ENCODE assay signal across 36 cellular contexts in genomic region chr13:60798503-60798902, GRCh38.
"Had no signal": no experiment of that assay in that cellular context is flagged by ENCODE, and none has a peak within 500 bp of the region (broad histone marks: within the 10 kb centered on the region; RNA-seq: fewer than 3 reads in every experiment).

No MANE protein-coding gene starts in this region.

- H3K27me3 Mint-ChIP-seq: activated CD4-positive, alpha-beta memory T cell treated with anti-CD3 and anti-CD28 coated beads for 36 hours; activated CD4-positive, alpha-beta T cell treated with anti-CD3 and anti-CD28 coated beads for 36 hours; activated CD4-positive, alpha-beta T cell treated with anti-CD3 and anti-CD28 coated beads, Interleukin-2, amount 10 ng/mL, durations not matched to agents 24 days and 14 days; activated CD8-positive, alpha-beta memory T cell treated with anti-CD3 and anti-CD28 coated beads, Interleukin-2, amount 10 ng/mL, durations not matched to agents 7 days and 5 days; activated naive CD4-positive, alpha-beta T cell treated with anti-CD3 and anti-CD28 coated beads, Interleukin-2, amount 50 U/mL, for 24 hours; activated naive CD8-positive, alpha-beta T cell treated with anti-CD3 and anti-CD28 coated beads for 36 hours; activated naive CD8-positive, alpha-beta T cell treated with anti-CD3 and anti-CD28 coated beads, Interleukin-2, amount 50 U/mL, for 24 hours; T-helper 17 cell had no signal

- H3K27ac Mint-ChIP-seq: activated CD4-positive, alpha-beta memory T cell treated with anti-CD3 and anti-CD28 coated beads for 36 hours; activated CD4-positive, alpha-beta T cell treated with anti-CD3 and anti-CD28 coated beads for 36 hours; activated CD4-positive, alpha-beta T cell treated with anti-CD3 and anti-CD28 coated beads, Interleukin-2, amount 10 ng/mL, durations not matched to agents 24 days and 14 days; activated CD8-positive, alpha-beta memory T cell treated with anti-CD3 and anti-CD28 coated beads, Interleukin-2, amount 10 ng/mL, durations not matched to agents 7 days and 5 days; activated CD8-positive, alpha-beta T cell treated with anti-CD3 and anti-CD28 coated beads, Interleukin-2, amount 10 ng/mL, durations not matched to agents 7 days and 5 days; activated naive CD4-positive, alpha-beta T cell treated with anti-CD3 and anti-CD28 coated beads for 36 hours; activated naive CD4-positive, alpha-beta T cell treated with anti-CD3 and anti-CD28 coated beads, Interleukin-2, amount 50 U/mL, for 24 hours; activated naive CD8-positive, alpha-beta T cell treated with anti-CD3 and anti-CD28 coated beads for 36 hours; activated naive CD8-positive, alpha-beta T cell treated with anti-CD3 and anti-CD28 coated beads, Interleukin-2, amount 50 U/mL, for 24 hours; activated T-helper 1 cell treated with anti-CD3 and anti-CD28 coated beads, Interleukin-12 subunit alpha, Interleukin-12 subunit beta, Interleukin-2, Interleukin-4 antibody, amounts not matched to agents 30 ng/mL and 10 ng/mL and 1 ng/mL, durations not matched to agents 14 hours and 24 hours and 36 hours; activated T-helper 2 cell treated with anti-CD3 and anti-CD28 coated beads, Interferon-gamma antibody, Interleukin-2, Interleukin-4, amounts not matched to agents 10 μg/mL and 5 μg/mL and 100 μg/mL, durations not matched to agents 14 hours and 24 hours and 36 hours; brain; T-helper 17 cell; T-helper 2 cell treated with Interferon-gamma antibody and Interleukin-4, amounts not matched to agents 5 μg/mL and 100 μg/mL, for 36 hours had no signal

- H3K4me3 Mint-ChIP-seq: activated CD4-positive, alpha-beta memory T cell treated with anti-CD3 and anti-CD28 coated beads for 36 hours; activated CD4-positive, alpha-beta T cell treated with anti-CD3 and anti-CD28 coated beads for 36 hours; activated CD4-positive, alpha-beta T cell treated with anti-CD3 and anti-CD28 coated beads, Interleukin-2, amount 10 ng/mL, durations not matched to agents 24 days and 14 days; activated CD8-positive, alpha-beta memory T cell treated with anti-CD3 and anti-CD28 coated beads, Interleukin-2, amount 10 ng/mL, durations not matched to agents 7 days and 5 days; activated CD8-positive, alpha-beta T cell treated with anti-CD3 and anti-CD28 coated beads, Interleukin-2, amount 10 ng/mL, durations not matched to agents 7 days and 5 days; activated naive CD4-positive, alpha-beta T cell treated with anti-CD3 and anti-CD28 coated beads for 36 hours; activated naive CD4-positive, alpha-beta T cell treated with anti-CD3 and anti-CD28 coated beads, Interleukin-2, amount 50 U/mL, for 24 hours; activated naive CD8-positive, alpha-beta T cell treated with anti-CD3 and anti-CD28 coated beads for 36 hours; activated naive CD8-positive, alpha-beta T cell treated with anti-CD3 and anti-CD28 coated beads, Interleukin-2, amount 50 U/mL, for 24 hours; activated T-helper 1 cell treated with anti-CD3 and anti-CD28 coated beads, Interleukin-12 subunit alpha, Interleukin-12 subunit beta, Interleukin-2, Interleukin-4 antibody, amounts not matched to agents 30 ng/mL and 10 ng/mL and 1 ng/mL, durations not matched to agents 14 hours and 24 hours and 36 hours; T-helper 17 cell; T-helper 2 cell treated with Interferon-gamma antibody and Interleukin-4, amounts not matched to agents 5 μg/mL and 100 μg/mL, for 36 hours had no signal

- H3K36me3 ChIP-seq: adrenal gland, breast epithelium, cardiac muscle cell, colonic mucosa, esophagus squamous epithelium, gastroesophageal sphincter, heart right ventricle, WERI-Rb-1 had no signal

- H3K9me3 Mint-ChIP-seq: activated CD4-positive, alpha-beta memory T cell treated with anti-CD3 and anti-CD28 coated beads for 36 hours; activated naive CD4-positive, alpha-beta T cell treated with anti-CD3 and anti-CD28 coated beads, Interleukin-2, amount 50 U/mL, for 24 hours; activated naive CD8-positive, alpha-beta T cell treated with anti-CD3 and anti-CD28 coated beads, Interleukin-2, amount 50 U/mL, for 24 hours; activated T-helper 1 cell treated with anti-CD3 and anti-CD28 coated beads, Interleukin-12 subunit alpha, Interleukin-12 subunit beta, Interleukin-2, Interleukin-4 antibody, amounts not matched to agents 30 ng/mL and 10 ng/mL and 1 ng/mL, durations not matched to agents 14 hours and 24 hours and 36 hours; T-helper 2 cell treated with Interferon-gamma antibody and Interleukin-4, amounts not matched to agents 5 μg/mL and 100 μg/mL, for 36 hours had no signal

- H3K4me1 ChIP-seq: adrenal gland, breast epithelium, colonic mucosa, esophagus squamous epithelium, gastroesophageal sphincter, heart right ventricle had no signal

- ATAC-seq: activated CD4-positive, alpha-beta T cell treated with anti-CD3 and anti-CD28 coated beads for 36 hours; activated CD8-positive, alpha-beta memory T cell treated with anti-CD3 and anti-CD28 coated beads, Interleukin-2, amount 10 ng/mL, durations not matched to agents 7 days and 5 days; activated CD8-positive, alpha-beta T cell treated with anti-CD3 and anti-CD28 coated beads, Interleukin-2, amount 10 ng/mL, durations not matched to agents 7 days and 5 days; activated naive CD8-positive, alpha-beta T cell treated with anti-CD3 and anti-CD28 coated beads, Interleukin-2, amount 50 U/mL, for 24 hours; gastroesophageal sphincter; heart right ventricle; T-helper 17 cell had no signal

- H3K4me1 Mint-ChIP-seq: activated CD4-positive, alpha-beta T cell treated with anti-CD3 and anti-CD28 coated beads for 36 hours; activated CD4-positive, alpha-beta T cell treated with anti-CD3 and anti-CD28 coated beads, Interleukin-2, amount 10 ng/mL, durations not matched to agents 24 days and 14 days; activated CD8-positive, alpha-beta memory T cell treated with anti-CD3 and anti-CD28 coated beads, Interleukin-2, amount 10 ng/mL, durations not matched to agents 7 days and 5 days; activated naive CD4-positive, alpha-beta T cell treated with anti-CD3 and anti-CD28 coated beads, Interleukin-2, amount 50 U/mL, for 24 hours; activated naive CD8-positive, alpha-beta T cell treated with anti-CD3 and anti-CD28 coated beads for 36 hours; activated naive CD8-positive, alpha-beta T cell treated with anti-CD3 and anti-CD28 coated beads, Interleukin-2, amount 50 U/mL, for 24 hours; T-helper 17 cell had no signal

- H3K27ac ChIP-seq: adrenal gland, breast epithelium, cardiac muscle cell, colonic mucosa, epithelial cell of prostate, esophagus squamous epithelium, gastroesophageal sphincter, heart right ventricle, WERI-Rb-1 had no signal

- H3K36me3 Mint-ChIP-seq: activated CD4-positive, alpha-beta memory T cell treated with anti-CD3 and anti-CD28 coated beads for 36 hours; activated CD8-positive, alpha-beta memory T cell treated with anti-CD3 and anti-CD28 coated beads, Interleukin-2, amount 10 ng/mL, durations not matched to agents 7 days and 5 days; activated naive CD4-positive, alpha-beta T cell treated with anti-CD3 and anti-CD28 coated beads, Interleukin-2, amount 50 U/mL, for 24 hours; activated naive CD8-positive, alpha-beta T cell treated with anti-CD3 and anti-CD28 coated beads for 36 hours; brain had no signal

- H3K4me3 ChIP-seq: adrenal gland, breast epithelium, cardiac muscle cell, colonic mucosa, esophagus squamous epithelium, gastroesophageal sphincter, heart right ventricle had no signal

- DNase-seq: activated CD4-positive, alpha-beta memory T cell treated with anti-CD3 and anti-CD28 coated beads for 36 hours; activated CD4-positive, alpha-beta T cell treated with anti-CD3 and anti-CD28 coated beads for 36 hours; activated CD4-positive, alpha-beta T cell treated with anti-CD3 and anti-CD28 coated beads, Interleukin-2, amount 10 ng/mL, durations not matched to agents 24 days and 14 days; activated CD4-positive, CD25-positive, alpha-beta regulatory T cell; activated CD4-positive, CD25-positive, alpha-beta regulatory T cell treated with anti-CD3 and anti-CD28 coated beads, Interleukin-2, amount 50 U/mL, for 72 hours; activated CD8-positive, alpha-beta memory T cell treated with anti-CD3 and anti-CD28 coated beads, Interleukin-2, amount 10 ng/mL, durations not matched to agents 7 days and 5 days; activated CD8-positive, alpha-beta memory T cell treated with anti-CD3 and anti-CD28 coated beads, Interleukin-2, amount 50 U/mL, for 4 hours; activated CD8-positive, alpha-beta T cell treated with anti-CD3 and anti-CD28 coated beads, Interleukin-2, amount 10 ng/mL, durations not matched to agents 7 days and 5 days; activated effector memory CD4-positive, alpha-beta T cell treated with anti-CD3 and anti-CD28 coated beads, Interleukin-2, amount 50 U/mL, for 16 hours; activated naive CD4-positive, alpha-beta T cell treated with anti-CD3 and anti-CD28 coated beads for 36 hours; activated naive CD8-positive, alpha-beta T cell treated with anti-CD3 and anti-CD28 coated beads for 36 hours; activated naive CD8-positive, alpha-beta T cell treated with anti-CD3 and anti-CD28 coated beads, Interleukin-2, amount 50 U/mL, for 24 hours; activated T-cell treated with anti-CD3 and anti-CD28 coated beads, Interleukin-2, amount 50 U/mL, for 1 hour; activated T-cell treated with anti-CD3 and anti-CD28 coated beads, Interleukin-2, amount 50 U/mL, for 48 hours; adrenal gland; amygdala; aorta; central memory CD4-positive, alpha-beta T cell; cerebellar nuclear complex; colonic mucosa; effector CD8-positive, alpha-beta T cell; esophagus squamous epithelium; foreskin melanocyte; heart right ventricle; T-helper 17 cell; T1000; WERI-Rb-1 had no signal

- H3K9me3 ChIP-seq: adrenal gland, breast epithelium, colonic mucosa, esophagus squamous epithelium, gastroesophageal sphincter, heart right ventricle had no signal

- H3K27me3 ChIP-seq: adrenal gland, breast epithelium, cardiac muscle cell, colonic mucosa, esophagus squamous epithelium, gastroesophageal sphincter, heart right ventricle had no signal
